In the genomic region with DNA sequence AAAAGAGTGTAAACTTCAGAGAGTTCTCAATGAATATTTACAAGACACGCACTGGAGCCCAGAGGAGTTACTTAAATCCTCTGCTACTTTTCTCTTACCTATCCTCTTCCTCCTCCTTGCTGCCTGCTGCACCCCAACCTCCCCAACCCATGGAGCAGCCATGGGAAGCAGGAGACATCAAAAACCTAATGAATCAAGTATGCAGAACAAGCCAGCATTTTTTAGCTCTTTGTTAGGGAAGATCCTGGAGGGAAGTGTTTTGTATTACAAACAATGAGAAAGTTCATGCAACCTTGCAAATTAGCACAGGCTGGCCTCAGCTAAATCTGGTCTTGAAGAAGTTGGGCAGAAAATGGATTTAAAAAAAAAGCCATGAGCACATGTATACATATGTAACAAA, we compare ENCODE assay signal across 27 cellular contexts.
DNase-seq lines count a peak whose midpoint lies in the region; FAIRE-seq and TF ChIP-seq lines count a peak whose summit lies in the region.
"Had no signal": no experiment of that assay in that cellular context is flagged by ENCODE, and none has a peak within 500 bp of the region (broad histone marks: within the 10 kb centered on the region; RNA-seq: fewer than 3 reads in every experiment).

No MANE protein-coding gene starts in this region.

- H3K18ac ChIP-seq in H1 (ENCODE audit: extremely low read depth, low read length) = no peak overlapping the region

- no peak overlapping the region for H2BK20ac ChIP-seq in H1 (ENCODE audit: low read length)

- peak overlapping the region; percentile 72 for H3K27ac ChIP-seq in HUES48 (ENCODE audit: low read depth, low read length)
- H3K27ac ChIP-seq in H1 (ENCODE audit: low read depth, low read length) = no peak overlapping the region
- H3K27ac ChIP-seq: A549; BLaER1 treated with 17β-estradiol and CSF1 and Interleukin-3, amounts not matched to agents 10 nM and 100 nM; GM23248; Peyer's patch had no signal

- H3K4ac ChIP-seq in H1 (replicated peaks; ENCODE audit: insufficient read length, low read depth, low read length) = no peak overlapping the region

- H3K4me2 ChIP-seq in H1 (ENCODE audit: insufficient read depth in 1 of 2, low read depth in 2 of 2, low read length in 2 of 2) = peak overlapping the region in 1 of 2 experiments; percentile 35; a peak in 2 of 4 replicates
- H3K4me2 ChIP-seq: A549; BLaER1 treated with 17β-estradiol and CSF1 and Interleukin-3, amounts not matched to agents 10 nM and 100 nM had no signal

- TF ChIP-seq EP300 in H1 (IDR thresholded peaks at IDR 0.05; ENCODE audit: borderline replicate concordance in 1 of 2, low read depth in 2 of 2, low read length in 2 of 2) = no peak

- no peaks in the 10 kb centered on the region for H3K9me3 Mint-ChIP-seq in activated CD4-positive, alpha-beta T cell treated with anti-CD3 and anti-CD28 coated beads, Interleukin-2, amount 10 ng/mL, durations not matched to agents 24 days and 14 days
- H3K9me3 Mint-ChIP-seq: CD4-positive, alpha-beta T cell had no signal

- peak overlapping the region; percentile 52; the same call in 1 of the 2 replicates for H2AFZ ChIP-seq in H1 (ENCODE audit: low read length)
- H2AFZ ChIP-seq: GM23248 had no signal

- H3K27me3 Mint-ChIP-seq in activated CD4-positive, alpha-beta T cell treated with anti-CD3 and anti-CD28 coated beads, Interleukin-2, amount 10 ng/mL, durations not matched to agents 24 days and 14 days = no peaks in the 10 kb centered on the region
- H3K27me3 Mint-ChIP-seq: CD4-positive, alpha-beta T cell had no signal

- H3K9ac ChIP-seq in HUES48 (ENCODE audit: low read depth, low read length) (no peak overlapping the region), H1 (replicated peaks in 1 of 4; ENCODE audit: extremely low read depth in 1 of 4, low read depth in 3 of 4, low read length in 3 of 4) (no peak overlapping the region)
- H3K9ac ChIP-seq: BLaER1 treated with 17β-estradiol and CSF1 and Interleukin-3, amounts not matched to agents 10 nM and 100 nM; GM23248 had no signal

- H3K36me3 ChIP-seq in HUES48 (ENCODE audit: control insufficient read depth, insufficient read depth, low read length) (no peaks in the 10 kb centered on the region), H1 (ENCODE audit: control insufficient read depth in 2 of 4, insufficient read depth in 4 of 4, low read length in 3 of 4) (no peaks in the 10 kb centered on the region)
- H3K36me3 ChIP-seq: BLaER1 treated with 17β-estradiol and CSF1 and Interleukin-3, amounts not matched to agents 10 nM and 100 nM; Peyer's patch had no signal

- H2AK5ac ChIP-seq in H1 (ENCODE audit: low read depth, low read length) = no peak overlapping the region

- 58% methylated on average over 1 of the region's 1 CpG; no CpG with 5 or more reads in 1 of the 2 experiments for WGBS in H1 (ENCODE audit: extremely low coverage in 1 of 2, insufficient coverage in 1 of 2, insufficient read length in 1 of 2, insufficient replicate concordance in 2 of 2, low coverage in 1 of 2, low lambda C conversion rate in 2 of 2, missing lambda C conversion rate in 1 of 2), 2 experiments

- H3K27ac Mint-ChIP-seq in activated CD4-positive, alpha-beta T cell treated with anti-CD3 and anti-CD28 coated beads, Interleukin-2, amount 10 ng/mL, durations not matched to agents 24 days and 14 days = no peak overlapping the region
- H3K27ac Mint-ChIP-seq: CD4-positive, alpha-beta T cell had no signal

- H2BK12ac ChIP-seq in H1 (ENCODE audit: low read depth, low read length) = 0 out of 2 replicates have a peak overlapping the region, but pooled peaks have one; percentile 78

- no peaks in the 10 kb centered on the region for H3K79me2 ChIP-seq in H1 (ENCODE audit: control insufficient read depth in 1 of 2, insufficient read depth in 2 of 2, low read length in 2 of 2)

- peak overlapping the region; percentile 13; the same call in 1 of the 2 replicates for H2BK5ac ChIP-seq in H1 (ENCODE audit: low read depth, low read length)

- no peak overlapping the region for H3K14ac ChIP-seq in H1 (ENCODE audit: insufficient read length)

- H2BK15ac ChIP-seq in H1 (ENCODE audit: low read length) = no peak overlapping the region

- H3K9me3 ChIP-seq in HUES48 (ENCODE audit: control insufficient read depth, insufficient read depth, low read length) (no peaks in the 10 kb centered on the region), H1 (ENCODE audit: insufficient read depth in 2 of 2, low read depth in 1 of 2, low read length in 1 of 2) (no peaks in the 10 kb centered on the region)
- H3K9me3 ChIP-seq: A549; BLaER1 treated with 17β-estradiol and CSF1 and Interleukin-3, amounts not matched to agents 10 nM and 100 nM; Peyer's patch had no signal

- intact Hi-C loops in activated CD4-positive, alpha-beta T cell treated with anti-CD3 and anti-CD28 coated beads, Interleukin-2, amount 10 ng/mL, durations not matched to agents 24 days and 14 days (cut with micrococcal nuclease) = no loop called here

- H4K5ac ChIP-seq in H1 (ENCODE audit: insufficient read length, low read depth, low read length) = no peak overlapping the region

- H3K4me3 Mint-ChIP-seq in activated CD4-positive, alpha-beta T cell treated with anti-CD3 and anti-CD28 coated beads, Interleukin-2, amount 10 ng/mL, durations not matched to agents 24 days and 14 days = no peak overlapping the region
- H3K4me3 Mint-ChIP-seq: CD4-positive, alpha-beta T cell had no signal

- peak in 1 of 2 experiments; percentile 7 for DNase-seq in H1 (ENCODE audit: low read depth in 1 of 2, low spot score in 2 of 2)
- peak; percentile 22 for DNase-seq in iPS-NIHi11 (ENCODE audit: low spot score)
- DNase-seq in activated CD4-positive, alpha-beta T cell treated with anti-CD3 and anti-CD28 coated beads, Interleukin-2, amount 10 ng/mL, durations not matched to agents 24 days and 14 days = no peak
- no peak for DNase-seq in frontal cortex (ENCODE audit: low spot score in 2 of 2)
- no peak for DNase-seq in activated effector memory CD4-positive, alpha-beta T cell treated with anti-CD3 and anti-CD28 coated beads, Interleukin-2, amount 50 U/mL, for 16 hours
- no peak for DNase-seq in NCI-H226
- DNase-seq: AML-193; CD4-positive, alpha-beta T cell; COR-L47; DMS53; GM23248; Karpas-422; MV-4-11; NCI-H1105; NCI-H1436 treated with DMSO at 0.1 percent for 48 hours; NCI-H1930; NCI-H2107; NCI-H446 treated with DMSO at 0.1 percent for 48 hours; NCI-H526; OCI-M1; Peyer's patch; SHP77 treated with DMSO at 0.1 percent for 48 hours had no signal

- 0 out of 2 replicates have a peak overlapping the region, but pooled peaks have one; percentile 1 for H3K4me3 ChIP-seq in HUES48 (ENCODE audit: low read depth, low read length)
- H3K4me3 ChIP-seq in H1 (ENCODE audit: extremely low read depth in 1 of 4, insufficient read depth in 2 of 4, low read depth in 3 of 4, low read length in 4 of 4) = no peak overlapping the region
- H3K4me3 ChIP-seq: A549; BLaER1 treated with 17β-estradiol and CSF1 and Interleukin-3, amounts not matched to agents 10 nM and 100 nM; GM23248; Peyer's patch had no signal

- no peak overlapping the region for H2BK120ac ChIP-seq in H1 (replicated peaks; ENCODE audit: low read depth, low read length)

- H3K27me3 ChIP-seq in HUES48 (ENCODE audit: control insufficient read depth, insufficient read depth, low read length) (no peaks in the 10 kb centered on the region), H1 (replicated peaks in 1 of 4; ENCODE audit: control insufficient read depth in 3 of 4, extremely low read depth in 1 of 4, insufficient read depth in 3 of 4, low read length in 3 of 4) (no peaks in the 10 kb centered on the region)
- H3K27me3 ChIP-seq: BLaER1 treated with 17β-estradiol and CSF1 and Interleukin-3, amounts not matched to agents 10 nM and 100 nM; Peyer's patch had no signal

- H4K8ac ChIP-seq in H1 (ENCODE audit: extremely low read depth, insufficient read depth, low read length) = no peak overlapping the region

- H3K79me1 ChIP-seq in H1 (ENCODE audit: low read depth, low read length) = no peaks in the 10 kb centered on the region

- H3K23me2 ChIP-seq in H1 (ENCODE audit: low read depth, low read length) = no peaks in the 10 kb centered on the region

- TF ChIP-seq POLR2A in H1 (IDR thresholded peaks at IDR 0.05; ENCODE audit: control extremely low read depth in 1 of 2, low read depth in 2 of 2, low read length in 2 of 2) = no peak

- POLR2A ChIA-PET in H1 (lab: Charles Lee; ENCODE audit: partially characterized antibody) = no interaction called here

- H4K91ac ChIP-seq in H1 (replicated peaks; ENCODE audit: insufficient read length, low read length) = no peak overlapping the region

- H3K4me1 ChIP-seq in HUES48 (ENCODE audit: control insufficient read depth, insufficient read depth, low read length) = peaks cover 19% of the 10 kb centered on the region
- H3K4me1 ChIP-seq in H1 (replicated peaks in 1 of 4; ENCODE audit: control insufficient read depth in 3 of 4, insufficient read depth in 4 of 4, low read length in 3 of 4) = peaks cover 0 to 10% (median 0%) of the 10 kb centered on the region in 4 experiments; a peak in 1 of 7 replicates
- H3K4me1 ChIP-seq: BLaER1 treated with 17β-estradiol and CSF1 and Interleukin-3, amounts not matched to agents 10 nM and 100 nM; Peyer's patch had no signal

- TF ChIP-seq CTCF in H1 (IDR thresholded peaks at IDR 0.05; ENCODE audit: control extremely low read depth in 1 of 3, insufficient read depth in 1 of 3, low read depth in 1 of 3, low read length in 3 of 3) = no peak

- CTCF ChIA-PET in H1 (lab: Charles Lee; ENCODE audit: partially characterized antibody) = no interaction called here

- H3K4me1 Mint-ChIP-seq in activated CD4-positive, alpha-beta T cell treated with anti-CD3 and anti-CD28 coated beads, Interleukin-2, amount 10 ng/mL, durations not matched to agents 24 days and 14 days = no peaks in the 10 kb centered on the region

- H3K23ac ChIP-seq in H1 (ENCODE audit: insufficient read length) = no peak overlapping the region

- no peaks in the 10 kb centered on the region for H4K20me1 ChIP-seq in H1 (replicated peaks in 1 of 2; ENCODE audit: control insufficient read depth in 1 of 2, insufficient read depth in 2 of 2, low read length in 2 of 2)
- H4K20me1 ChIP-seq: BLaER1 treated with 17β-estradiol and CSF1 and Interleukin-3, amounts not matched to agents 10 nM and 100 nM had no signal

- H3K36me3 Mint-ChIP-seq in activated CD4-positive, alpha-beta T cell treated with anti-CD3 and anti-CD28 coated beads, Interleukin-2, amount 10 ng/mL, durations not matched to agents 24 days and 14 days (ENCODE audit: low read depth) = no peaks in the 10 kb centered on the region

- TF ChIP-seq RAD21 in H1 (IDR thresholded peaks at IDR 0.05 in 1 of 2, conservative IDR thresholded peaks at IDR 0.05 in 1 of 2; ENCODE audit: low read depth in 2 of 2, low read length in 2 of 2) = no peak

- FAIRE-seq in H1 (lab: Jason Lieb, UNC) (peak; percentile 81), frontal cortex (lab: Jason Lieb, UNC) (no peak)
- FAIRE-seq: A549, G401.6, HepG2 had no signal

- no peak overlapping the region for H3K56ac ChIP-seq in H1 (replicated peaks; ENCODE audit: insufficient read length, low read depth, low read length)

TF ChIP-seq in H1, 55 proteins besides CTCF, POLR2A, EP300 and RAD21 (continues in another document):
- no peak for TF ChIP-seq SUZ12 (IDR thresholded peaks at IDR 0.05; ENCODE audit: low read length)
- no peak for TF ChIP-seq EGR1 (IDR thresholded peaks at IDR 0.05; ENCODE audit: borderline replicate concordance, low read depth, low read length)
- TF ChIP-seq SP2 (IDR thresholded peaks at IDR 0.05; ENCODE audit: low read length) = no peak
- 0 out of 2 replicates have a peak, but pooled peaks have one; percentile 42 for TF ChIP-seq YY1 (IDR thresholded peaks at IDR 0.05; ENCODE audit: low read depth, low read length)
